1 cellular context compared by ENCODE assay signal in the genomic region with DNA sequence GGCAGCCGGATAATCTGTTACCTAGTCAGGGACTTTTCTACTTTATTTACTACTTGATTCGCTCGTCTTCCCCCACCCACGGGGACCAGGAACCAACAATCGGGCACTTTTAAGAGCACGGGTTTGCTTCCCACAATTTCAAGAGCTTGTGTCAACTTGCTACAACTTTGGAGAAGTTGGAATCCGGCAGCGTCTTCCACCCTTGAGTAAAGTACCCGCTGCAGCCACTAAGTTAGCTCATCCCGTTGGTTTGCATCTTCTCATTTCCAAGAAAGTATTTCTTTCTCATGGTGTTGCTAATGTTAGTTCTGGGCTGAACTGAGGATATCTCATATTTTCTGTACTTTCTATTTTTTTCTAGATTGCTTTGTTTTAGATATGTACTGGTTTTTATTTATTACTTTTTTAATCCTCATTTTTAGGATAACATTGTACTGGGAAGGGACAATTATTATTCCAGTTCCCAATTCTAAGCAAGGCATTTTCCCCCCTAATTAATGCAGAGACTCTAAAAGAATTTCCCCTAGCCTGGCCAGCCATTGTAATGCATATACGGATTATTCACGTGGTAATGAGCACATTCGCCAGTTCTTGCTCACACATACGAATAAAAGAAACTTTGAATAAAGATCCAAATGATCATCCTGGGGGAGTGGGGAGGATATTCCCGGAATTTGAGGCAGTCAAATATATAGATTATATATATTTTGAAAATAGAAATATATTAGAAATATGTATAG.
TF ChIP-seq lines count a peak whose summit lies in the region.

No MANE protein-coding gene starts in this region.

TF ChIP-seq in endothelial cell of umbilical vein, 7 proteins besides CTCF, POLR2A, EP300 and RAD21 (continued from another document):
- TF ChIP-seq, protein P1, sequence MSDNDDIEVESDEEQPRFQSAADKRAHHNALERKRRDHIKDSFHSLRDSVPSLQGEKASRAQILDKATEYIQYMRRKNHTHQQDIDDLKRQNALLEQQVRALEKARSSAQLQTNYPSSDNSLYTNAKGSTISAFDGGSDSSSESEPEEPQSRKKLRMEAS (IDR thresholded peaks at IDR 0.05; ENCODE audit: insufficient read depth, insufficient read length) = no peak
- TF ChIP-seq POLR2AphosphoS5 (IDR thresholded peaks at IDR 0.05; ENCODE audit: insufficient read depth, low read depth, low read length) = no peak
- no peak for TF ChIP-seq FOS (IDR thresholded peaks at IDR 0.05; ENCODE audit: borderline replicate concordance, insufficient read depth, low read length)
- no peak for TF ChIP-seq JUN (IDR thresholded peaks at IDR 0.05; ENCODE audit: borderline replicate concordance, insufficient read depth, insufficient read length, low read depth)
